1 cellular context compared by ENCODE assay signal in the genomic region with DNA sequence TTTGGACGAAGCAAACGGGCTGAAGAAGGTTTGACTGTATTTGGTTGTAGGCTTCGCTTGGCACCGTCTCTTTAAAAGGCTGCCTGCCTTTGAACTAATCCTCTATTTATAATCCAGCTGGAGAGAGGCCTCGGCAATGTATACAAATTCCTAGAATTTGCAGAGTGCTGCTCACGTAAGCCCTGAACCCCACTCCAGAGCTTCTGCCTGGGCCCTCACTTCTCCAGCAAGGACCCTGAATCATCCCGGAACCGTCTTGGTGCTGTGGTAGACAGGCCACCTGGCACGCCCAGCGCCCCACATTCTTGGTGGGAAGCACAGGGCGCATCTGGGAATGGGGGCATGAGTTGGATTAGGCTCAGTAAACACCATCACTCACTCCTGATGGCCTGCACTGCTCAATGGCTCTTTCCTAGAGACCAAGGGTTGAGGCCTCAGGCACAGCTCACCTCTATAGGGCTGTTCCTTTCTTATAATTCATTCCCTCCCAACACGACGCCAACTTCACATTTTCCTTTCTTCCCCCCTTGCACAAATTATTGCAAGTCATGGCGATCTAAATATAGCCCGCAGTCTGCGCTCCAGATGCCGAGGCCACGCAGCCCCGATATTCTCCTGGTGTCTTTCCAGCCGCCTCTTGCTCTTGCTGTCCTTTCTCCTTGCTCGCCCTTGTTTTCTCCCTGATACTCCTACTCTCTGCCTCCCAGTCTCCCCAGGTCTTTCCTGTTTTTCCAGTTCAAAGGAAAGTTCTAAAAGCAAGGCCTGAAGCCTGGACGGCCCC.
TF ChIP-seq lines count a peak whose summit lies in the region.

No MANE protein-coding gene starts in this region.

TF ChIP-seq in liver, 16 proteins besides CTCF, POLR2A, EP300 and RAD21 (continued from another document):
- TF ChIP-seq, protein P1, sequence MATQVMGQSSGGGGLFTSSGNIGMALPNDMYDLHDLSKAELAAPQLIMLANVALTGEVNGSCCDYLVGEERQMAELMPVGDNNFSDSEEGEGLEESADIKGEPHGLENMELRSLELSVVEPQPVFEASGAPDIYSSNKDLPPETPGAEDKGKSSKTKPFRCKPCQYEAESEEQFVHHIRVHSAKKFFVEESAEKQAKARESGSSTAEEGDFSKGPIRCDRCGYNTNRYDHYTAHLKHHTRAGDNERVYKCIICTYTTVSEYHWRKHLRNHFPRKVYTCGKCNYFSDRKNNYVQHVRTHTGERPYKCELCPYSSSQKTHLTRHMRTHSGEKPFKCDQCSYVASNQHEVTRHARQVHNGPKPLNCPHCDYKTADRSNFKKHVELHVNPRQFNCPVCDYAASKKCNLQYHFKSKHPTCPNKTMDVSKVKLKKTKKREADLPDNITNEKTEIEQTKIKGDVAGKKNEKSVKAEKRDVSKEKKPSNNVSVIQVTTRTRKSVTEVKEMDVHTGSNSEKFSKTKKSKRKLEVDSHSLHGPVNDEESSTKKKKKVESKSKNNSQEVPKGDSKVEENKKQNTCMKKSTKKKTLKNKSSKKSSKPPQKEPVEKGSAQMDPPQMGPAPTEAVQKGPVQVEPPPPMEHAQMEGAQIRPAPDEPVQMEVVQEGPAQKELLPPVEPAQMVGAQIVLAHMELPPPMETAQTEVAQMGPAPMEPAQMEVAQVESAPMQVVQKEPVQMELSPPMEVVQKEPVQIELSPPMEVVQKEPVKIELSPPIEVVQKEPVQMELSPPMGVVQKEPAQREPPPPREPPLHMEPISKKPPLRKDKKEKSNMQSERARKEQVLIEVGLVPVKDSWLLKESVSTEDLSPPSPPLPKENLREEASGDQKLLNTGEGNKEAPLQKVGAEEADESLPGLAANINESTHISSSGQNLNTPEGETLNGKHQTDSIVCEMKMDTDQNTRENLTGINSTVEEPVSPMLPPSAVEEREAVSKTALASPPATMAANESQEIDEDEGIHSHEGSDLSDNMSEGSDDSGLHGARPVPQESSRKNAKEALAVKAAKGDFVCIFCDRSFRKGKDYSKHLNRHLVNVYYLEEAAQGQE (IDR thresholded peaks at IDR 0.05), result no peak
- TF ChIP-seq HNF4A (conservative IDR thresholded peaks at IDR 0.05), result no peak
